Comparison of ENCODE assay signal across 8 cellular contexts in genomic region chr5:174793684-174794328, GRCh38.
DNase-seq lines count a peak whose midpoint lies in the region; TF ChIP-seq lines count a peak whose summit lies in the region.

No MANE protein-coding gene starts in this region.

- POLR2A ChIA-PET in GM10248 (lab: Yijun Ruan, JAX) = no interaction called here
- POLR2A ChIA-PET in HEK293T (lab: Yijun Ruan, JAX) = no interaction called here

- CTCF ChIA-PET in GM10248 (lab: Yijun Ruan, JAX) = interaction anchor here (0.6 to 4.6 kb wide), 19 partner anchors 8 to 467 kb away, joined by 3 to 61 read pairs (median 4); no protein-coding TSS in a partner anchor
- CTCF ChIA-PET in HEK293T (lab: Yijun Ruan, JAX) = interaction anchor here (0.6 to 2.9 kb wide), 7 partner anchors 16 to 395 kb away, joined by 3 to 12 read pairs (median 4); no protein-coding TSS in a partner anchor

- peak; percentile 84 for TF ChIP-seq CTCF in GM10248 (IDR thresholded peaks at IDR 0.05; ENCODE audit: control extremely low read depth, extremely low read depth, low read depth, missing control alignments)

- DNase-seq in GM10248 (ENCODE audit: extremely low spot score) = peak; percentile 69
- peak; percentile 88 for DNase-seq in HEK293T (ENCODE audit: extremely low spot score)
- peak; percentile 48 for DNase-seq in NCI-H460 (ENCODE audit: extremely low read depth, low read depth)
- DNase-seq in activated CD8-positive, alpha-beta memory T cell treated with anti-CD3 and anti-CD28 coated beads for 48 hours (ENCODE audit: low read depth in 2 of 3, low spot score in 2 of 3) = peak; percentile 7 to 39 (median 19)
- DNase-seq in epidermal melanocyte (ENCODE audit: insufficient read length, low spot score) = peak; percentile 38
- DNase-seq in middle frontal gyrus (ENCODE audit: extremely low spot score, low spot score) = peak; percentile 45
- DNase-seq in stimulated activated CD8-positive, alpha-beta memory T cell treated with anti-CD3 and anti-CD28 coated beads, Interleukin-7, amount 100 ng/mL, for 48 hours (ENCODE audit: extremely low read depth in 1 of 2, low read depth in 1 of 2) = peak; percentile 14 to 20
- no peak for DNase-seq in NCI-H226

TF ChIP-seq in HEK293T, 16 proteins besides CTCF, POLR2A, EP300 and RAD21:
- no peak for TF ChIP-seq SUZ12 (IDR thresholded peaks at IDR 0.05)
- no peak for TF ChIP-seq HDGF (IDR thresholded peaks at IDR 0.05; ENCODE audit: borderline replicate concordance)
- TF ChIP-seq FOXM1 (IDR thresholded peaks at IDR 0.05; ENCODE audit: borderline replicate concordance) = no peak
- TF ChIP-seq L3MBTL2 (conservative IDR thresholded peaks at IDR 0.05) = peak; percentile 54
